28 cellular contexts compared by ENCODE assay signal in the genomic region with DNA sequence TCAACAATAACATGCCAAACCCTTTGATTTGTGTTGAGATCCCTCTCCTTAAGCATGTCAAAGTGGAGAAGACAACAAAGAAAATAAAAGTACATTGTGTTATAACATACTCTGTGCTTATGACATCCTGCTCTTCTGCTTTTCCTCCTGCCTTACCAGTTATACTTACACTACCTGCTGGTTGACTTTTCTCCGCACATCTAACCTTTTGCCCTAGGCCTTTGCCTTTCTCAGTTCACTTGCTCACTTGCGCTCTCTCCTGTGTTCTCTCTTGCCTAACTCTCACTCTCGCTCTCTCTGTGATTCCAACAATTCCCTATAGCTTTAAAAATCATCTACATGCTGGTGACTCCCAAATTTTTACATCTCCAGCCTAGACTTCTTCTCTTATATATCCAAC. TPM values are rescaled to one million over a fixed set of nuclear protein-coding genes. Genes with fewer than 3 reads are reported as not detected.
"Had no signal": no experiment of that assay in that cellular context is flagged by ENCODE, and none has a peak within 500 bp of the region (broad histone marks: within the 10 kb centered on the region; RNA-seq: fewer than 3 reads in every experiment).

No MANE protein-coding gene starts in this region.

- H3K27ac Mint-ChIP-seq: effector memory CD8-positive, alpha-beta T cell; mesothelial cell of epicardium; natural killer cell treated with Interleukin-12 subunit alpha and Interleukin-12 subunit beta and Interleukin-15 and Interleukin-18, amount 100 ng/mL, for 72 hours; neural progenitor cell; stimulated activated memory B cell treated with anti-CD40 and anti-IgM and Interleukin-4, amounts not matched to agents 10 μg/mL and 1 μg/mL and 100 μg/mL, for 72 hours had no signal

- H3K27me3 ChIP-seq: foreskin keratinocyte, heart left ventricle, hepatocyte, neural progenitor cell, spleen, tibial nerve, vagina had no signal

- ATAC-seq: effector memory CD8-positive, alpha-beta T cell; foreskin keratinocyte; gastroesophageal sphincter; heart left ventricle; left lobe of liver; mucosa of descending colon; natural killer cell treated with Interleukin-12 subunit alpha and Interleukin-12 subunit beta and Interleukin-15 and Interleukin-18, amount 100 ng/mL, for 72 hours; psoas muscle; right cardiac atrium; stimulated activated memory B cell treated with anti-CD40 and anti-IgM and Interleukin-4, amounts not matched to agents 10 μg/mL and 1 μg/mL and 100 μg/mL, for 72 hours; stimulated activated naive CD8-positive, alpha-beta T cell treated with anti-CD3 and anti-CD28 coated beads, Interleukin-15, Interleukin-2, amounts not matched to agents 100 U/mL and 50 U/mL, for 24 hours had no signal

- H3K79me2 ChIP-seq: hepatocyte had no signal

- H3K27me3 Mint-ChIP-seq: effector memory CD8-positive, alpha-beta T cell; naive B cell; stimulated activated memory B cell treated with anti-CD40 and anti-IgM and Interleukin-4, amounts not matched to agents 10 μg/mL and 1 μg/mL and 100 μg/mL, for 72 hours had no signal

- H2AFZ ChIP-seq: hepatocyte, neural progenitor cell had no signal

- H3K9ac ChIP-seq: neural progenitor cell had no signal

- H3K36me3 Mint-ChIP-seq: mesothelial cell of epicardium; naive B cell; natural killer cell treated with Interleukin-12 subunit alpha and Interleukin-12 subunit beta and Interleukin-15 and Interleukin-18, amount 100 ng/mL, for 72 hours; neural progenitor cell had no signal

- H3K4me3 ChIP-seq: esophagus muscularis mucosa, gastroesophageal sphincter, heart left ventricle, hepatocyte, lung, mucosa of descending colon, neural progenitor cell, psoas muscle, skin epidermis, spleen, thoracic aorta, tibial nerve, vagina had no signal

- H3K36me3 ChIP-seq: esophagus muscularis mucosa, gastroesophageal sphincter, heart left ventricle, neural progenitor cell, spleen, thoracic aorta, tibial nerve, vagina had no signal

- H3K4me2 ChIP-seq: hepatocyte, neural progenitor cell had no signal

- H3K4me1 Mint-ChIP-seq: naive B cell; stimulated activated memory B cell treated with anti-CD40 and anti-IgM and Interleukin-4, amounts not matched to agents 10 μg/mL and 1 μg/mL and 100 μg/mL, for 72 hours had no signal

- H3K9me3 ChIP-seq: esophagus muscularis mucosa, gastroesophageal sphincter, heart left ventricle, mucosa of descending colon, psoas muscle, spleen, thoracic aorta, tibial nerve, vagina had no signal

- H3K9me3 Mint-ChIP-seq: effector memory CD8-positive, alpha-beta T cell; naive B cell; natural killer cell treated with Interleukin-12 subunit alpha and Interleukin-12 subunit beta and Interleukin-15 and Interleukin-18, amount 100 ng/mL, for 72 hours; neural progenitor cell; stimulated activated memory B cell treated with anti-CD40 and anti-IgM and Interleukin-4, amounts not matched to agents 10 μg/mL and 1 μg/mL and 100 μg/mL, for 72 hours had no signal

- H3K27ac ChIP-seq: esophagus muscularis mucosa, foreskin keratinocyte, gastroesophageal sphincter, heart left ventricle, hepatocyte, neural progenitor cell, psoas muscle, spleen, thoracic aorta, tibial nerve, vagina had no signal

- H3K4me1 ChIP-seq: esophagus muscularis mucosa, foreskin keratinocyte, gastroesophageal sphincter, heart left ventricle, neural progenitor cell, psoas muscle, spleen, tibial nerve, vagina had no signal

- H3K4me3 Mint-ChIP-seq: effector memory CD8-positive, alpha-beta T cell; mesothelial cell of epicardium; natural killer cell treated with Interleukin-12 subunit alpha and Interleukin-12 subunit beta and Interleukin-15 and Interleukin-18, amount 100 ng/mL, for 72 hours; neural progenitor cell; stimulated activated memory B cell treated with anti-CD40 and anti-IgM and Interleukin-4, amounts not matched to agents 10 μg/mL and 1 μg/mL and 100 μg/mL, for 72 hours had no signal

- DNase-seq: cortex of kidney; effector memory CD8-positive, alpha-beta T cell; foreskin keratinocyte; heart left ventricle; kidney; mesenchymal stem cell; mucosa of descending colon; naive B cell; nucleus accumbens; psoas muscle; right cardiac atrium; spleen; stimulated activated CD4-positive, alpha-beta T cell treated with anti-CD3 and anti-CD28 coated beads, Interleukin-4, amount 100 ng/mL, for 4 hours; stimulated activated naive CD8-positive, alpha-beta T cell treated with anti-CD3 and anti-CD28 coated beads, Interleukin-15, Interleukin-2, amounts not matched to agents 100 U/mL and 50 U/mL, for 24 hours; substantia nigra had no signal

RNA-seq across cellular contexts. Expression of a gene that starts 5.7 kb away (rescaled TPM):
- polyA plus RNA-seq: foreskin keratinocyte had no signal
